ENCODE assay signal across 1 cellular context in the genomic region with DNA sequence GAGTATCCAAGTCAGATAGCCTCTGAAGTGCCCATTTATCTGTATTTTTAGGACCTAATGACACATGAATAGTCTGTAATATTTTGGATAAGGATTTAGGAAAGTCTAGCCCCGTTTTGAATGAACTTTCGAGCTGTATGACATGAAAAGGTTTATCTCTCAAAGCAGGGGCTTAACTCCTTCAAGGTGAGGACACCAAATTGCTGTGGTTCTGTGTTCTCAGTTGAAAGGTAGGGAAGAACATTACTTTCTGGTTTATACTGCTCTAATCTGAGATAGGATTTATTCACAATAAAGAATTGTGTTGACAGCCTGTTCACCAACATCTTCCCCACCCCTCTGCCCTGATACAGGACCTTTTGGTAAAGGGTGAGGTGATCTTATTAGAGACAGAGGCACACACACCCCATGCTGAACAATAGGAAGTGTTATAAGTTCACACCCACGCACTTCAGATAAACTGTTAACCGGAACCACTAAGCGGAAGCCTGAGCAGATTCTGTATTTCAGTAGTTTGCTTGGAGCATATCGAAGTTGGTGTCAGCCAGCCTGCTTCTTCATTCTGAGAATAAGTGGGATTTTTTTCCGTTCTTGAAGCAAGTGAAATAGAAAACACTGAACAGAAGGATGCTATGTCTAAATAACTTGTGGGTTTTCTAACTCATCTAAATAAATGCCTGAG.
TF ChIP-seq lines count a peak whose summit lies in the region.

No MANE protein-coding gene starts in this region.

TF ChIP-seq in IMR-90, 13 proteins besides CTCF, POLR2A, EP300 and RAD21 (continued from another document):
- TF ChIP-seq MAFK (IDR thresholded peaks at IDR 0.05; ENCODE audit: low read depth, low read length) = no peak
- TF ChIP-seq RCOR1 (IDR thresholded peaks at IDR 0.05; ENCODE audit: insufficient replicate concordance, low read length) = no peak
- TF ChIP-seq, protein P1, sequence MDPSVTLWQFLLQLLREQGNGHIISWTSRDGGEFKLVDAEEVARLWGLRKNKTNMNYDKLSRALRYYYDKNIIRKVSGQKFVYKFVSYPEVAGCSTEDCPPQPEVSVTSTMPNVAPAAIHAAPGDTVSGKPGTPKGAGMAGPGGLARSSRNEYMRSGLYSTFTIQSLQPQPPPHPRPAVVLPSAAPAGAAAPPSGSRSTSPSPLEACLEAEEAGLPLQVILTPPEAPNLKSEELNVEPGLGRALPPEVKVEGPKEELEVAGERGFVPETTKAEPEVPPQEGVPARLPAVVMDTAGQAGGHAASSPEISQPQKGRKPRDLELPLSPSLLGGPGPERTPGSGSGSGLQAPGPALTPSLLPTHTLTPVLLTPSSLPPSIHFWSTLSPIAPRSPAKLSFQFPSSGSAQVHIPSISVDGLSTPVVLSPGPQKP (IDR thresholded peaks at IDR 0.05; ENCODE audit: borderline replicate concordance, low read depth, low read length) = no peak
